ENCODE assay signal across 10 cellular contexts in the genomic region with DNA sequence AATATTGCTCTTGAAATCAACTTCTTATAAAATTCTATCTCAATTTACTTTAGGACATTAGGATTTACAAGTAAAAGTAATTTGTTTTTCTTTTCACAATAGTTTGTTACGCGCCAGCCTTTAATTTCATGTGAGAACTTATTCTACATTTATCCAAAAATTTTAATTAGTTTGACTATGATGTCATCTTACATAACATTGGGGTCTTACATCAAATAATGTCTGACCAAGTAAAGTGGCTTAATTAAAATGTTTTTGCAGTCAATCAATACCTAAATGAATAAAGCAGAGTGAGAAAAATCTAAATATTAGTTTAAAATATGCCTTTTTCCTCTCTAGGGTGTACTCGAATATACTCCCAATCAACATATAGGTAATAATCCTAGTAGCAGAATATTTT.
"Had no signal": no experiment of that assay in that cellular context is flagged by ENCODE, and none has a peak within 500 bp of the region (broad histone marks: within the 10 kb centered on the region; RNA-seq: fewer than 3 reads in every experiment).

No MANE protein-coding gene starts in this region.

- DNase-seq: H9, HCEC 1CT, HFFc6, IMR-90, KG1 had no signal

- H2AFZ ChIP-seq: GM23338 had no signal

- FAIRE-seq: H1, H54, K562 had no signal

- ATAC-seq: GM23338, K562 had no signal

- H3K27ac ChIP-seq: HL-60 had no signal

- H3K4me3 ChIP-seq: GM23338, K562 had no signal
